ENCODE assay signal across 12 cellular contexts in the genomic region with DNA sequence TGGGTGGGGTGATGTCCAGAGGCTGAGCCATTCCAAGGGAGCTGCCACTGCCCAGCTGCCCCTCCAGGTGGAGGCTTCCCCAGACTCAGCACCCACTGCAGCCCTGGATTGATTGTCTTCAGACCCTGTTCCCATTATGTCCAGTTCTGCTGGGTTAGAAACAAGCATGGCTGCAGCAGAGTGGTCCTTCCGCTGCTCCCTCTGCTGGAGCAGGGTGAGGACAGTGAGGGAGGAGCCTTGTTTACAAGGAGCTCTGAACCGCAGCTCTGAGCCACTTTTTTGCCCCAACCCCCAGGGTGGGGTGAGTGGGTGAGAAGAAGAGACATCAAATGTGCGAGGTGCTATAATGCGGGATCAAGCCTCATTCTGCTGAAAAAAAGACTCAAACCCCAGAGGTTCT. TPM values are rescaled to one million over a fixed set of nuclear protein-coding genes. Genes with fewer than 3 reads are reported as not detected.
A peak's percentile ranks its signal among the peaks of the same experiment; 100 is the strongest.
DNase-seq lines count a peak whose midpoint lies in the region; TF ChIP-seq lines count a peak whose summit lies in the region.
"Had no signal": no experiment of that assay in that cellular context is flagged by ENCODE, and none has a peak within 500 bp of the region (broad histone marks: within the 10 kb centered on the region; RNA-seq: fewer than 3 reads in every experiment).

No MANE protein-coding gene starts in this region.

- no peak overlapping the region for H4K91ac ChIP-seq in neuronal stem cell (ENCODE audit: low read depth, low read length, poor library complexity)

- no peaks in the 10 kb centered on the region for H3K36me3 ChIP-seq in neuronal stem cell (replicated peaks in 1 of 2; ENCODE audit: control insufficient read depth in 2 of 2, insufficient read depth in 2 of 2, low read length in 2 of 2)
- H3K36me3 ChIP-seq: tibial nerve had no signal

- H3K4me1 ChIP-seq in neuronal stem cell (ENCODE audit: control insufficient read depth in 2 of 2, insufficient read depth in 1 of 2, low read depth in 1 of 2, low read length in 2 of 2), result peaks cover 0 to 50% of the 10 kb centered on the region in 2 donors

- no peak overlapping the region for H3K9ac ChIP-seq in neuronal stem cell (ENCODE audit: low read depth, low read length, poor library complexity)

- no peak overlapping the region for H3K4ac ChIP-seq in neuronal stem cell (ENCODE audit: low read length)

- H3K9me3 ChIP-seq in neuronal stem cell (replicated peaks in 1 of 2; ENCODE audit: control insufficient read depth in 2 of 2, insufficient read depth in 1 of 2, low read depth in 1 of 2, low read length in 2 of 2), result no peaks in the 10 kb centered on the region
- H3K9me3 ChIP-seq: tibial nerve had no signal

- H2BK5ac ChIP-seq in neuronal stem cell (ENCODE audit: low read length), result peak overlapping the region; percentile 4

- no peak overlapping the region for H3K4me2 ChIP-seq in neuronal stem cell (ENCODE audit: insufficient read depth, low read length, poor library complexity, severe bottlenecking)

- no peak overlapping the region for H3K14ac ChIP-seq in neuronal stem cell (ENCODE audit: low read length)

- H2BK12ac ChIP-seq in neuronal stem cell (ENCODE audit: low read length), result peak overlapping the region; percentile 11

- H3K4me3 ChIP-seq in epithelial cell of esophagus (ENCODE audit: low read length), result no peak overlapping the region
- peak overlapping the region in 1 of 2 donors; percentile 23 for H3K4me3 ChIP-seq in neuronal stem cell (ENCODE audit: low read length in 2 of 2)
- H3K4me3 ChIP-seq: tibial nerve had no signal

- H3K18ac ChIP-seq in neuronal stem cell (ENCODE audit: low read length), result peak overlapping the region; percentile 90

- no peak overlapping the region for H2AFZ ChIP-seq in neuronal stem cell (ENCODE audit: low read length)

- H3K27me3 ChIP-seq in neuronal stem cell (ENCODE audit: control insufficient read depth in 3 of 3, insufficient read depth in 3 of 3, low read depth in 1 of 3, low read length in 3 of 3), result peaks cover 0 to 27% (median 0%) of the 10 kb centered on the region in 3 experiments

- in situ Hi-C loops in GM13976 (cut with MboI; ENCODE audit: low sequenced_read_pairs, unreplicated experiment), result no loop called here

- H2BK120ac ChIP-seq in neuronal stem cell (ENCODE audit: low read depth, low read length), result peak overlapping the region; percentile 25

- no peak overlapping the region for H4K8ac ChIP-seq in neuronal stem cell (ENCODE audit: low read depth, low read length)

- H3K79me1 ChIP-seq in neuronal stem cell (ENCODE audit: low read depth, low read length), result peaks cover 2% of the 10 kb centered on the region

- peak overlapping the region; percentile 37 for H2BK15ac ChIP-seq in neuronal stem cell (ENCODE audit: low read length)

- no peak overlapping the region for H3K23ac ChIP-seq in neuronal stem cell (ENCODE audit: low read depth, low read length, poor library complexity)

- peak overlapping the region; percentile 99 for H3K27ac ChIP-seq in neuronal stem cell (replicated peaks; ENCODE audit: low read length)
- H3K27ac ChIP-seq: tibial nerve had no signal

- WGBS in neuronal stem cell (ENCODE audit: extremely low coverage in 2 of 2, insufficient read length in 2 of 2, insufficient replicate concordance in 1 of 2), 2 donors, result no CpG with 5 or more reads among the region's 4 CpGs

- TF ChIP-seq CTCF in epithelial cell of esophagus (IDR thresholded peaks at IDR 0.05; ENCODE audit: insufficient read depth, low read depth, low read length, missing control alignments) (peak; percentile 27), GM13976 (IDR thresholded peaks at IDR 0.05; ENCODE audit: borderline replicate concordance, control extremely low read depth, extremely low read depth, insufficient read depth, missing control alignments) (no peak)

- peak overlapping the region; percentile 82 for H2AK5ac ChIP-seq in neuronal stem cell (ENCODE audit: low read depth, low read length)

- peak; percentile 18 for DNase-seq in NCI-H510A treated with DMSO at 0.1 percent for 48 hours (lab: John Stamatoyannopoulos, UW)
- no peak for DNase-seq in NCI-H510A (lab: John Stamatoyannopoulos, UW)
- peak; percentile 62 for DNase-seq in NCI-H2227 (lab: John Stamatoyannopoulos, UW; ENCODE audit: unreplicated experiment)
- no peak for DNase-seq in epithelial cell of esophagus (ENCODE audit: low read depth)
- DNase-seq in neuronal stem cell (ENCODE audit: low spot score), result no peak
- DNase-seq in activated gamma-delta T cell treated with Interleukin-2 at 50 U/mL for 16 hours, result no peak
- no peak for DNase-seq in NCI-H1694 treated with DMSO at 0.1 percent for 48 hours (lab: John Stamatoyannopoulos, UW)
- DNase-seq in GM13976 (ENCODE audit: low spot score), result no peak
- DNase-seq: activated CD4-positive, alpha-beta T cell treated with anti-CD3 and anti-CD28 coated beads, Interleukin-2, amount 10 ng/mL, durations not matched to agents 24 days and 14 days; activated T-cell treated with anti-CD3 and anti-CD28 coated beads, Interleukin-2, amount 50 U/mL, for 72 hours; occipital lobe had no signal

RNA-seq across cellular contexts. Expression of a gene that starts 2.3 kb away (rescaled TPM):
- polyA plus RNA-seq in neuronal stem cell (2013, experiment 1 of 2), result 8.6 TPM
- polyA plus RNA-seq in neuronal stem cell (2013, experiment 2 of 2), result 10.2 TPM

RNA-seq across cellular contexts. Expression of a gene that starts 24.0 kb away (rescaled TPM):
- 0.86 TPM for polyA plus RNA-seq in neuronal stem cell (2013, experiment 1 of 2)
- 0.86 TPM for polyA plus RNA-seq in neuronal stem cell (2013, experiment 2 of 2)

RNA-seq across cellular contexts. Expression of a gene that starts 46.4 kb away (rescaled TPM):
- polyA plus RNA-seq in neuronal stem cell (2013, experiment 1 of 2), result 3.6 TPM
- polyA plus RNA-seq in neuronal stem cell (2013, experiment 2 of 2), result 3.4 TPM

Comparison
In these comparisons a context has a peak if more than half of its experiments do, and no peak if none do; other contexts are left out.
1. DNase-seq: peak in NCI-H510A treated with DMSO at 0.1 percent for 48 hours (single experiment) and NCI-H2227 (single experiment); none in NCI-H510A (single experiment), epithelial cell of esophagus (single experiment), neuronal stem cell (single experiment), activated gamma-delta T cell treated with Interleukin-2 at 50 U/mL for 16 hours (single experiment), NCI-H1694 treated with DMSO at 0.1 percent for 48 hours (single experiment) and GM13976 (single experiment).